15 cellular contexts compared by ENCODE assay signal in the genomic region with DNA sequence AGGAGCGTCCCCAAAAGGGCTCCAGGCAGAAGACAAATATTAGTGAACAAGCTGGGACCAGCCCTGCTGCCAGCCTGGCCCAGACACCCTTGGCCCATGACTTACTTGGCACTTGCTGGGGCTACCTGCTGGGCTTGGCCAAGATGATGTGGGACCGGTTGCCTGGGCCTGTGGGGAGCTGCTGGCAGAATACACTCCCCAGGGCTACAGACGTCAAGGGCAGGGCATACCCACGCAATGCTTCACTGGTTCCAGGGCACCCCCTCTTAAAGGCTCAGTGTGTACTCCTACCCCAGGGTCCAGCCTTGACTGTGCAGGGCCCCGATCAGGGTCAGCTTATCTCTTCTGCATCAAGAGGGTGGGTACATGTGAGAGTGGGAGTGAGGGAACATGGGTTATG.
"Had no signal": no experiment of that assay in that cellular context is flagged by ENCODE, and none has a peak within 500 bp of the region (broad histone marks: within the 10 kb centered on the region; RNA-seq: fewer than 3 reads in every experiment).

No MANE protein-coding gene starts in this region.

- DNase-seq: activated CD4-positive, alpha-beta T cell treated with anti-CD3 and anti-CD28 coated beads for 4 hours; activated CD8-positive, alpha-beta memory T cell treated with anti-CD3 and anti-CD28 coated beads, Interleukin-2, amount 50 U/mL, for 4 hours; activated CD8-positive, alpha-beta T cell treated with anti-CD3 and anti-CD28 coated beads for 36 hours; activated T-cell treated with anti-CD3 and anti-CD28 coated beads, Interleukin-2, amount 50 U/mL, for 72 hours; colonic mucosa; lower lobe of right lung; nephron progenitor cell; ovary; stimulated activated CD4-positive, alpha-beta T cell treated with anti-CD3 and anti-CD28 coated beads, Interleukin-12 subunit alpha, Interleukin-12 subunit beta, amount 100 ng/mL, for 4 hours; stimulated activated naive CD8-positive, alpha-beta T cell treated with anti-CD3 and anti-CD28 coated beads, Interleukin-15, Interleukin-2, amounts not matched to agents 100 U/mL and 50 U/mL, for 24 hours; upper lobe of right lung had no signal

- H3K4me1 ChIP-seq: colonic mucosa had no signal

- H3K27me3 Mint-ChIP-seq: activated CD8-positive, alpha-beta T cell treated with anti-CD3 and anti-CD28 coated beads for 36 hours had no signal

- H3K27ac ChIP-seq: ascending aorta, cardiac muscle cell, colonic mucosa, lower lobe of right lung, ovary, upper lobe of right lung had no signal

- H3K4me3 Mint-ChIP-seq: activated CD8-positive, alpha-beta T cell treated with anti-CD3 and anti-CD28 coated beads for 36 hours; activated T-cell treated with anti-CD3 and anti-CD28 coated beads, Interleukin-2, amount 50 U/mL, for 72 hours; nephron progenitor cell had no signal

- H3K36me3 ChIP-seq: ascending aorta, cardiac muscle cell, colonic mucosa, lower lobe of right lung, ovary, suprapubic skin, upper lobe of right lung had no signal

- H3K4me3 ChIP-seq: ascending aorta, cardiac muscle cell, colonic mucosa, lower lobe of right lung, ovary, suprapubic skin, upper lobe of right lung had no signal

- H3K9me3 ChIP-seq: ascending aorta, colonic mucosa, lower lobe of right lung, ovary, suprapubic skin, upper lobe of right lung had no signal

- ATAC-seq: activated CD8-positive, alpha-beta T cell treated with anti-CD3 and anti-CD28 coated beads for 36 hours; activated T-cell treated with anti-CD3 and anti-CD28 coated beads, Interleukin-2, amount 50 U/mL, for 72 hours; lower lobe of right lung; stimulated activated naive CD8-positive, alpha-beta T cell treated with anti-CD3 and anti-CD28 coated beads, Interleukin-15, Interleukin-2, amounts not matched to agents 100 U/mL and 50 U/mL, for 24 hours; upper lobe of right lung had no signal

- H3K27me3 ChIP-seq: ascending aorta, cardiac muscle cell, colonic mucosa, ovary had no signal

- FAIRE-seq: endothelial cell of umbilical vein had no signal

- H3K9me3 Mint-ChIP-seq: activated CD8-positive, alpha-beta T cell treated with anti-CD3 and anti-CD28 coated beads for 36 hours; activated T-cell treated with anti-CD3 and anti-CD28 coated beads, Interleukin-2, amount 50 U/mL, for 72 hours; nephron progenitor cell had no signal

- H3K27ac Mint-ChIP-seq: activated T-cell treated with anti-CD3 and anti-CD28 coated beads, Interleukin-2, amount 50 U/mL, for 72 hours had no signal
